Comparison of ENCODE assay signal across 13 cellular contexts in the genomic region with DNA sequence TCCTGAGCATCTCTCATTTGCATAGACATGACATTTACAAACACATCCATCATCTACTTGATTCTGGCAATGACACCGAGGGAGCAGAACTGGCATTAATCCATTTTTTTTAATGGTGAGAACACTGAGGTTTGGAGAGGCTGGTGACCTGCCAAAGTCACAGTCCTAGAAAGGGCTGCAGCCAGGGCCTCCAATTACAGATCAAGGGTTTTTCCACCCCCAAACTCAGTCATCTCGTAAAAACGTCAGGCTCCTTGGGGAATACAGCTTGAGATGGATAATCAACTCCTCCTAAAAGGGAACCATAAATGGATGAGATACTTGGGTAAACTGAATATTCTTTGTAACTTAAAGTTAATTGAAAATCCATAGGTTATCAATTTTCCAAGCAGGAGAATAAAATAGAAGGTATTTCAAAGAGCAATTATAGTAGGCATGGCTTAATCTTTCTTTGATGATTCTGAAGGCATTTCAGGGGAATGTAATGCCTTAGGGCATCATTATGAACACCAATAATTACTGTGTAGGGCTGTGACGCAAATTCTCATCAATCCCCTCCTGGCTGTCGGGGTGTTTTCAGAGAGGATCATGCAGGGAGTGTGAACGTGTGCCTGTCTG. TPM values are rescaled to one million over a fixed set of nuclear protein-coding genes. Genes with fewer than 3 reads are reported as not detected.
A peak's percentile ranks its signal among the peaks of the same experiment; 100 is the strongest.
DNase-seq lines count a peak whose midpoint lies in the region; ATAC-seq and TF ChIP-seq lines count a peak whose summit lies in the region.
"Had no signal": no experiment of that assay in that cellular context is flagged by ENCODE, and none has a peak within 500 bp of the region (broad histone marks: within the 10 kb centered on the region; RNA-seq: fewer than 3 reads in every experiment).

No MANE protein-coding gene starts in this region.

- no peak for ATAC-seq in body of pancreas
- no peak for ATAC-seq in natural killer cell treated with Interleukin-12 subunit alpha and Interleukin-12 subunit beta and Interleukin-15 and Interleukin-18, amount 100 ng/mL, for 72 hours
- ATAC-seq in HG02798 (IDR thresholded peaks at IDR 0.05; ENCODE audit: poor library complexity, unreplicated experiment) = no peak
- ATAC-seq: activated CD8-positive, alpha-beta T cell treated with anti-CD3 and anti-CD28 coated beads for 36 hours; left lung had no signal

- H3K27ac Mint-ChIP-seq in natural killer cell treated with Interleukin-12 subunit alpha and Interleukin-12 subunit beta and Interleukin-15 and Interleukin-18, amount 100 ng/mL, for 72 hours = no peak overlapping the region
- H3K27ac Mint-ChIP-seq: activated CD8-positive, alpha-beta T cell treated with anti-CD3 and anti-CD28 coated beads for 36 hours; activated naive CD8-positive, alpha-beta T cell treated with anti-CD3 and anti-CD28 coated beads for 36 hours; IgD-negative memory B cell had no signal

- DNase-seq in NCI-H345 (lab: John Stamatoyannopoulos, UW) = peak; percentile 5
- no peak for DNase-seq in NCI-H345 treated with DMSO at 0.1 percent for 48 hours (lab: John Stamatoyannopoulos, UW; ENCODE audit: unreplicated experiment)
- peak; percentile 47 for DNase-seq in NCI-H1436 (lab: John Stamatoyannopoulos, UW)
- DNase-seq in body of pancreas = peak in 3 of 4 donors; percentile 48 to 52 (median 49)
- peak; percentile 60 to 71 for DNase-seq in thyroid gland
- no peak for DNase-seq in MV-4-11 (lab: John Stamatoyannopoulos, UW)
- DNase-seq in natural killer cell treated with Interleukin-12 subunit alpha and Interleukin-12 subunit beta and Interleukin-15 and Interleukin-18, amount 100 ng/mL, for 72 hours (ENCODE audit: low spot score) = no peak
- DNase-seq: activated CD8-positive, alpha-beta T cell treated with anti-CD3 and anti-CD28 coated beads for 36 hours; activated naive CD8-positive, alpha-beta T cell treated with anti-CD3 and anti-CD28 coated beads for 36 hours; left lung; stimulated activated CD4-positive, alpha-beta T cell treated with anti-CD3 and anti-CD28 coated beads, Interleukin-4, amount 100 ng/mL, for 4 hours had no signal

- H3K9me3 Mint-ChIP-seq in natural killer cell treated with Interleukin-12 subunit alpha and Interleukin-12 subunit beta and Interleukin-15 and Interleukin-18, amount 100 ng/mL, for 72 hours = no peaks in the 10 kb centered on the region
- H3K9me3 Mint-ChIP-seq: activated CD8-positive, alpha-beta T cell treated with anti-CD3 and anti-CD28 coated beads for 36 hours; activated naive CD8-positive, alpha-beta T cell treated with anti-CD3 and anti-CD28 coated beads for 36 hours; IgD-negative memory B cell had no signal

- H3K9me3 ChIP-seq in body of pancreas (no peaks in the 10 kb centered on the region), thyroid gland (no peaks in the 10 kb centered on the region)
- H3K9me3 ChIP-seq: left lung had no signal

- peaks cover 9 to 10% of the 10 kb centered on the region in 2 donors for H3K27me3 Mint-ChIP-seq in natural killer cell treated with Interleukin-12 subunit alpha and Interleukin-12 subunit beta and Interleukin-15 and Interleukin-18, amount 100 ng/mL, for 72 hours

- H3K36me3 ChIP-seq in body of pancreas (replicated peaks in 1 of 2; ENCODE audit: insufficient read depth in 1 of 2, low read depth in 2 of 2) (no peaks in the 10 kb centered on the region), thyroid gland (no peaks in the 10 kb centered on the region)
- H3K36me3 ChIP-seq: left lung had no signal

- H3K4me3 Mint-ChIP-seq in natural killer cell treated with Interleukin-12 subunit alpha and Interleukin-12 subunit beta and Interleukin-15 and Interleukin-18, amount 100 ng/mL, for 72 hours = no peak overlapping the region
- H3K4me3 Mint-ChIP-seq: activated CD8-positive, alpha-beta T cell treated with anti-CD3 and anti-CD28 coated beads for 36 hours; activated naive CD8-positive, alpha-beta T cell treated with anti-CD3 and anti-CD28 coated beads for 36 hours had no signal

- no peak for TF ChIP-seq POLR2A in body of pancreas (IDR thresholded peaks at IDR 0.05)
- TF ChIP-seq POLR2A in thyroid gland (IDR thresholded peaks at IDR 0.05) = no peak

- H3K4me1 ChIP-seq in body of pancreas (no peaks in the 10 kb centered on the region), thyroid gland (peaks cover 0 to 19% of the 10 kb centered on the region in 2 donors)

- H3K27ac ChIP-seq in body of pancreas = peak overlapping the region in 1 of 4 donors; percentile 49
- H3K27ac ChIP-seq in thyroid gland = no peak overlapping the region
- H3K27ac ChIP-seq: left lung had no signal

- H3K4me3 ChIP-seq in body of pancreas (no peak overlapping the region), thyroid gland (replicated peaks in 1 of 3) (no peak overlapping the region)
- H3K4me3 ChIP-seq: left lung had no signal

- no peaks in the 10 kb centered on the region for H3K27me3 ChIP-seq in body of pancreas
- H3K27me3 ChIP-seq in thyroid gland = no peaks in the 10 kb centered on the region
- H3K27me3 ChIP-seq: left lung had no signal

- TF ChIP-seq CTCF in body of pancreas (IDR thresholded peaks at IDR 0.05) (no peak), thyroid gland (IDR thresholded peaks at IDR 0.05) (no peak)

- WGBS in body of pancreas, 2 donors = 51 to 56% methylated on average over 6 of the region's 6 CpGs
- 49 to 56% methylated on average over 6 of the region's 6 CpGs for WGBS in thyroid gland, 2 donors

- H3K36me3 Mint-ChIP-seq in natural killer cell treated with Interleukin-12 subunit alpha and Interleukin-12 subunit beta and Interleukin-15 and Interleukin-18, amount 100 ng/mL, for 72 hours = no peaks in the 10 kb centered on the region
- H3K36me3 Mint-ChIP-seq: activated naive CD8-positive, alpha-beta T cell treated with anti-CD3 and anti-CD28 coated beads for 36 hours; IgD-negative memory B cell had no signal

- intact Hi-C loops in body of pancreas (cut with DNase I) (no loop called here), thyroid gland (cut with DNase I) (no loop called here)

- peaks cover 0 to 3% of the 10 kb centered on the region in 2 donors for H3K4me1 Mint-ChIP-seq in natural killer cell treated with Interleukin-12 subunit alpha and Interleukin-12 subunit beta and Interleukin-15 and Interleukin-18, amount 100 ng/mL, for 72 hours (ENCODE audit: low read depth in 2 of 2)

RNA-seq across cellular contexts. Expression of gene MEOX1, which starts 9.5 kb away (rescaled TPM):
- total RNA-seq in body of pancreas = 1 to 10 TPM in 1 of 2 donors, under 1 TPM in 1; 0.52 to 2.3 TPM
- total RNA-seq in thyroid gland = 1 to 10 TPM in 3 of 4 donors, not detected in 1; 1.1 to 1.9 (median 1.4) TPM
- total RNA-seq in natural killer cell treated with Interleukin-12 subunit alpha and Interleukin-12 subunit beta and Interleukin-15 and Interleukin-18, amount 100 ng/mL, for 72 hours = not detected

Comparison
In these comparisons a context has a peak if more than half of its experiments do, and no peak if none do; other contexts are left out.
1. DNase-seq: peak in NCI-H345 (single experiment), NCI-H1436 (single experiment), body of pancreas (3 of 4) and thyroid gland (2 of 2); none in NCI-H345 treated with DMSO at 0.1 percent for 48 hours (single experiment), MV-4-11 (single experiment) and natural killer cell treated with Interleukin-12 subunit alpha and Interleukin-12 subunit beta and Interleukin-15 and Interleukin-18, amount 100 ng/mL, for 72 hours (single experiment).